In the genomic region with DNA sequence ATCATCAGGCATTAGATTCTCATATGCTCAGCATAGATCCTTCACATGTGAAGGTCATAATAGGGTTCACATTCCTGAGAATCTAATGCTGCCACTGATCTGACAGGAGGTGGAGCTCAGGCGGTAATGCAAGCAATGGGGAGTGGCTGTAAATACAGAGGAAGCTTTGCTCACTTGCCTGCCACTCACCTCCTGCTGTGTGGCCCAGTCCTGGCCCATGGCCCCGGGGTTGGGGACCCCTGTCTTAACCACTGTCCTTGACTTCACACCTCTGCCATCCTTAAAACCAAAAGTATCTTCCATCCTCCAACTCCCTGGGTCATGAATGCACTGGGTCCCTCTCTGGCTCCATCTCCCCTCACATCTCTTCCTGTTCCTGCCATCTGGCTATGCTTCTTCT, we compare ENCODE assay signal across 19 cellular contexts.
DNase-seq lines count a peak whose midpoint lies in the region; ATAC-seq and TF ChIP-seq lines count a peak whose summit lies in the region.
"Had no signal": no experiment of that assay in that cellular context is flagged by ENCODE, and none has a peak within 500 bp of the region (broad histone marks: within the 10 kb centered on the region; RNA-seq: fewer than 3 reads in every experiment).

No MANE protein-coding gene starts in this region.

- no peak for TF ChIP-seq CTCF in HEK293 (tag by site-specific recombination; IDR thresholded peaks at IDR 0.05)
- no peak for TF ChIP-seq CTCF in chondrocyte (IDR thresholded peaks at IDR 0.05)

- peaks cover 5% of the 10 kb centered on the region for H3K27me3 Mint-ChIP-seq in chondrocyte (ENCODE audit: low read depth)
- H3K27me3 Mint-ChIP-seq in effector memory CD8-positive, alpha-beta T cell: peaks cover 0 to 24% of the 10 kb centered on the region in 2 donors

- ATAC-seq in left lobe of liver (no peak), sciatic nerve (no peak), GM18511 (IDR thresholded peaks at IDR 0.05; ENCODE audit: unreplicated experiment) (no peak)
- no peak for ATAC-seq in effector memory CD8-positive, alpha-beta T cell (replicated peaks)

- CTCF ChIA-PET in HEK293 (lab: Yijun Ruan, JAX): no interaction called here

- no peak overlapping the region for H3K4me3 ChIP-seq in HEK293 (ENCODE audit: low read depth, low read length)
- H3K4me3 ChIP-seq: GM23248 had no signal

- H3K27ac ChIP-seq in HEK293 (ENCODE audit: extremely low read depth, low read depth, low read length): no peak overlapping the region
- H3K27ac ChIP-seq: GM23248 had no signal

- H3K4me1 ChIP-seq in HEK293 (ENCODE audit: control insufficient read depth, insufficient read depth, low read length): no peaks in the 10 kb centered on the region

- POLR2A ChIA-PET in HEK293 (lab: Yijun Ruan, JAX): no interaction called here

- no peak overlapping the region for H3K27ac Mint-ChIP-seq in chondrocyte (ENCODE audit: unreplicated experiment)
- no peak overlapping the region for H3K27ac Mint-ChIP-seq in effector memory CD8-positive, alpha-beta T cell
- H3K27ac Mint-ChIP-seq: HFFc6 had no signal

- intact Hi-C loops in sciatic nerve (cut with DNase I): no loop called here

- H3K36me3 Mint-ChIP-seq in chondrocyte (ENCODE audit: low read depth): no peaks in the 10 kb centered on the region
- no peaks in the 10 kb centered on the region for H3K36me3 Mint-ChIP-seq in effector memory CD8-positive, alpha-beta T cell (ENCODE audit: insufficient read depth)
- H3K36me3 Mint-ChIP-seq: CD4-positive, alpha-beta memory T cell had no signal

- H3K36me3 ChIP-seq in HEK293 (ENCODE audit: control insufficient read depth in 2 of 2, insufficient read depth in 1 of 2, low read length in 2 of 2): no peaks in the 10 kb centered on the region

- DNase-seq in chondrocyte (ENCODE audit: low spot score) (peak; percentile 64), left lobe of liver (ENCODE audit: low spot score) (peak; percentile 18), sciatic nerve (ENCODE audit: low spot score) (peak; percentile 27), amniotic stem cell (lab: John Stamatoyannopoulos, UW) (no peak)
- DNase-seq in effector memory CD8-positive, alpha-beta T cell: no peak
- no peak for DNase-seq in stimulated activated CD4-positive, alpha-beta T cell treated with anti-CD3 and anti-CD28 coated beads, Interleukin-1b, Interleukin-23, amount 100 ng/mL, for 48 hours
- DNase-seq: C1 segment of cervical spinal cord; Calu3; CD4-positive, alpha-beta memory T cell; COR-L47; DMS53; DMS79 treated with DMSO at 0.1 percent for 48 hours; GF-D8; GM23248; H7; HCEC 1CT; HFFc6 had no signal

- H3K9me3 ChIP-seq in HEK293 (ENCODE audit: control insufficient read depth, insufficient read depth, low read depth, low read length): no peaks in the 10 kb centered on the region

- H3K4me3 Mint-ChIP-seq in chondrocyte (ENCODE audit: unreplicated experiment): no peak overlapping the region
- H3K4me3 Mint-ChIP-seq in effector memory CD8-positive, alpha-beta T cell: no peak overlapping the region
- H3K4me3 Mint-ChIP-seq: CD4-positive, alpha-beta memory T cell; HFFc6 had no signal

- H3K9me3 Mint-ChIP-seq in chondrocyte (ENCODE audit: low read depth): peaks cover 2% of the 10 kb centered on the region
- peaks cover 0 to 8% of the 10 kb centered on the region in 2 donors for H3K9me3 Mint-ChIP-seq in effector memory CD8-positive, alpha-beta T cell

- H3K4me1 Mint-ChIP-seq in chondrocyte (ENCODE audit: low read depth): no peaks in the 10 kb centered on the region
- no peaks in the 10 kb centered on the region for H3K4me1 Mint-ChIP-seq in effector memory CD8-positive, alpha-beta T cell (ENCODE audit: low read depth in 2 of 2)
- H3K4me1 Mint-ChIP-seq: CD4-positive, alpha-beta memory T cell had no signal

TF ChIP-seq in HEK293, 187 proteins besides CTCF, POLR2A, EP300 and RAD21:
- TF ChIP-seq YY2 (tag by site-specific recombination; IDR thresholded peaks at IDR 0.05) (no peak), ZNF610 (tag by site-specific recombination; IDR thresholded peaks at IDR 0.05; ENCODE audit: borderline replicate concordance) (peak; percentile 98)

Comparison
In these comparisons a context has a peak if more than half of its experiments do, and no peak if none do; other contexts are left out.
1. DNase-seq: peak in chondrocyte (single experiment), left lobe of liver (single experiment) and sciatic nerve (single experiment); none in amniotic stem cell (single experiment), effector memory CD8-positive, alpha-beta T cell (0 of 3) and stimulated activated CD4-positive, alpha-beta T cell treated with anti-CD3 and anti-CD28 coated beads, Interleukin-1b, Interleukin-23, amount 100 ng/mL, for 48 hours (single experiment).